8 cellular contexts compared by ENCODE assay signal in genomic region chr17:32084016-32084469, GRCh38. TPM values are rescaled to one million over a fixed set of nuclear protein-coding genes. Genes with fewer than 3 reads are reported as not detected.
DNase-seq lines count a peak whose midpoint lies in the region; ATAC-seq, FAIRE-seq and TF ChIP-seq lines count a peak whose summit lies in the region.
"Not testable (repeated sequence)": the region's sequence is repeated elsewhere in the genome, so short reads cannot be mapped to it uniquely, and the experiment has no call there.

No MANE protein-coding gene starts in this region.

- peak overlapping the region; percentile 30 to 50 for H3K4me3 ChIP-seq in Panc1 (ENCODE audit: low read depth in 2 of 2, low read length in 2 of 2)
- peak overlapping the region in 2 of 4 experiments; percentile 37 to 52 for H3K4me3 ChIP-seq in fibroblast of lung (replicated peaks in 1 of 4; ENCODE audit: control extremely low read depth in 1 of 4, insufficient read depth in 1 of 4, low read depth in 3 of 4, low read length in 4 of 4)
- peak overlapping the region in 2 of 4 donors; percentile 21 to 40 for H3K4me3 ChIP-seq in pancreas

- H3K9me3 Mint-ChIP-seq in type B pancreatic cell = not testable (repeated sequence)

- CTCF ChIA-PET in Panc1 (lab: Charles Lee) = not testable (repeated sequence)

- H3K27ac ChIP-seq in Panc1 (ENCODE audit: low read length); fibroblast of lung (ENCODE audit: insufficient read depth, low read length); pancreas: not testable (repeated sequence)

- DNase-seq in Caki2 (ENCODE audit: low read depth) (peak; percentile 45), NCI-H1092 treated with DMSO at 0.1 percent for 48 hours (lab: John Stamatoyannopoulos, UW) (peak; percentile 28), astrocyte of the hippocampus (ENCODE audit: low read depth, low spot score) (peak; percentile 84), fibroblast of lung (ENCODE audit: low read depth in 2 of 2) (peak; percentile 54 to 74), left kidney (ENCODE audit: low read depth, low spot score) (peak; percentile 99)
- not testable (repeated sequence) for DNase-seq in Panc1 (ENCODE audit: low read depth, low spot score); pancreas; type B pancreatic cell (ENCODE audit: extremely low spot score, unreplicated experiment)

- TF ChIP-seq CTCF in Panc1 (IDR thresholded peaks at IDR 0.05); fibroblast of lung (conservative IDR thresholded peaks at IDR 0.05 in 1 of 2, IDR thresholded peaks at IDR 0.05 in 1 of 2; ENCODE audit: low read depth in 1 of 2, low read length in 2 of 2); pancreas (IDR thresholded peaks at IDR 0.05); type B pancreatic cell (conservative IDR thresholded peaks at IDR 0.05): not testable (repeated sequence)

- H2AFZ ChIP-seq in fibroblast of lung (ENCODE audit: low read length) = not testable (repeated sequence)

- intact Hi-C loops in Panc1 (cut with micrococcal nuclease; ENCODE audit: unreplicated experiment); pancreas (cut with DNase I): not testable (repeated sequence)

- not testable (repeated sequence) for H3K4me2 ChIP-seq in fibroblast of lung (ENCODE audit: extremely low read depth, insufficient read depth, low read length)

- not testable (repeated sequence) for H3K9me3 ChIP-seq in Panc1 (ENCODE audit: control insufficient read depth, insufficient read depth, low read depth, low read length); fibroblast of lung (ENCODE audit: control insufficient read depth, insufficient read depth, low read depth, low read length); pancreas

- not testable (repeated sequence) for H3K36me3 Mint-ChIP-seq in type B pancreatic cell

- H3K4me3 Mint-ChIP-seq in type B pancreatic cell = peak overlapping the region; percentile 39

- ATAC-seq in Panc1 (peak; percentile 76), pancreas (peak; percentile 71 to 88 (median 78))

- H3K27me3 Mint-ChIP-seq in type B pancreatic cell = not testable (repeated sequence)

- H3K27ac Mint-ChIP-seq in type B pancreatic cell = not testable (repeated sequence)

- not testable (repeated sequence) for H3K4me1 ChIP-seq in Panc1 (ENCODE audit: control insufficient read depth, insufficient read depth, low read length); fibroblast of lung (ENCODE audit: control insufficient read depth, extremely low read depth, insufficient read depth, low read length); pancreas

- not testable (repeated sequence) for H3K79me2 ChIP-seq in fibroblast of lung (ENCODE audit: control insufficient read depth, insufficient read depth, low read length)

- POLR2A ChIA-PET in Panc1 (lab: Charles Lee) = not testable (repeated sequence)

- not testable (repeated sequence) for BruUV-seq in Panc1 (replicated peaks; lab: Mats Ljungman, UMichigan)

- H3K36me3 ChIP-seq in Panc1 (ENCODE audit: control insufficient read depth, insufficient read depth, low read length); fibroblast of lung (ENCODE audit: control insufficient read depth, insufficient read depth, low read length); pancreas: not testable (repeated sequence)

- not testable (repeated sequence) for H3K27me3 ChIP-seq in Panc1 (ENCODE audit: control insufficient read depth, insufficient read depth, low read length); fibroblast of lung (ENCODE audit: control insufficient read depth, insufficient read depth, low read length); pancreas

- not testable (repeated sequence) for H3K4me1 Mint-ChIP-seq in type B pancreatic cell (ENCODE audit: unreplicated experiment)

- not testable (repeated sequence) for FAIRE-seq in pancreas (lab: Jason Lieb, UNC)

- 5 to 8% methylated on average over 4 to 16 of the region's 24 CpGs for WGBS in pancreas, 2 donors

- not testable (repeated sequence) for H3K9ac ChIP-seq in fibroblast of lung (ENCODE audit: insufficient read depth, low read length)

- in situ Hi-C loops in Caki2 (cut with HindIII; ENCODE audit: low pct_unique_long_range_greater_than_20kb, low sequenced_read_pairs); Panc1 (cut with HindIII; ENCODE audit: low pct_unique_long_range_greater_than_20kb, low sequenced_read_pairs): not testable (repeated sequence)

- not testable (repeated sequence) for H4K20me1 ChIP-seq in fibroblast of lung (ENCODE audit: control insufficient read depth, extremely low read depth, insufficient read depth, low read length)

RNA-seq across cellular contexts. Expression of gene RHOT1, which starts 58.3 kb away (rescaled TPM):
- 44.7 and 47.6 TPM in 2 replicates for total RNA-seq in Caki2 (2014; rRNA removed; shearing (Covaris generic); ENCODE audit: low replicate concordance)
- 39.2 TPM for total RNA-seq in Panc1 (2021; ENCODE audit: unreplicated experiment)
- polyA plus RNA-seq in Panc1 (2012; ENCODE audit: insufficient read length) = 23.5 TPM
- total RNA-seq in fibroblast of lung = 44.7 and 58.8 TPM in 2 replicates
- polyA plus RNA-seq in fibroblast of lung = 41.3 and 45.6 TPM in 2 replicates
- polyA plus RNA-seq in fibroblast of lung (2012) = 19.2 and 20.2 TPM in 2 replicates
- 7.0 and 17.9 TPM in 2 replicates for polyA minus RNA-seq in fibroblast of lung (ENCODE audit: low replicate concordance)
- total RNA-seq in pancreas = 10 to 100 TPM; 11.6 to 19.2 (median 14.4) TPM
- polyA plus RNA-seq in pancreas = 10 to 100 TPM; 22.8 to 26.7 TPM
- total RNA-seq in type B pancreatic cell (ENCODE audit: low replicate concordance) = 24.3 and 26.2 TPM in 2 replicates
